In genomic region chr7:151755131-151755787, GRCh38 we compare ENCODE assay signal across 9 cellular contexts.
DNase-seq lines count a peak whose midpoint lies in the region; ATAC-seq, FAIRE-seq and TF ChIP-seq lines count a peak whose summit lies in the region.
"Had no signal": no experiment of that assay in that cellular context is flagged by ENCODE, and none has a peak within 500 bp of the region (broad histone marks: within the 10 kb centered on the region; RNA-seq: fewer than 3 reads in every experiment).

No MANE protein-coding gene starts in this region.

- H3K27ac ChIP-seq in SJCRH30: peak overlapping the region; percentile 48
- peak overlapping the region; percentile 32 to 93 (median 88) for H3K27ac ChIP-seq in gastroesophageal sphincter
- peak overlapping the region in 1 of 4 donors; percentile 62 for H3K27ac ChIP-seq in pancreas
- no peak overlapping the region for H3K27ac ChIP-seq in PC-9

- H3K9me2 ChIP-seq in PC-9 (ENCODE audit: insufficient read depth): no peaks in the 10 kb centered on the region

- TF ChIP-seq CTCF in gastroesophageal sphincter (IDR thresholded peaks at IDR 0.05) (peak in 1 of 4 experiments; percentile 24), pancreas (IDR thresholded peaks at IDR 0.05) (no peak), PC-9 (conservative IDR thresholded peaks at IDR 0.05) (no peak)

- H3K4me1 ChIP-seq in SJCRH30 (peaks cover 40% of the 10 kb centered on the region), gastroesophageal sphincter (peaks cover 6 to 63% (median 47%) of the 10 kb centered on the region in 3 donors), pancreas (no peaks in the 10 kb centered on the region), PC-9 (replicated peaks; ENCODE audit: insufficient read depth) (peaks cover 15% of the 10 kb centered on the region)

- POLR2A ChIA-PET in PC-9 (lab: Charles Lee; ENCODE audit: unreplicated experiment): no interaction called here

- FAIRE-seq in pancreas (lab: Jason Lieb, UNC): no peak

- DNase-seq in Daoy (ENCODE audit: low read depth): peak; percentile 30
- DNase-seq in SJCRH30: peak; percentile 51 to 52
- no peak for DNase-seq in sciatic nerve (ENCODE audit: low spot score)
- no peak for DNase-seq in pancreas
- DNase-seq in PC-9: no peak
- DNase-seq: NCI-H1105 had no signal

- TF ChIP-seq EP300 in gastroesophageal sphincter (IDR thresholded peaks at IDR 0.05): no peak

- no peak overlapping the region for H3K4me2 ChIP-seq in PC-9

- H3K36me3 ChIP-seq in SJCRH30 (no peaks in the 10 kb centered on the region), gastroesophageal sphincter (no peaks in the 10 kb centered on the region), pancreas (no peaks in the 10 kb centered on the region), PC-9 (ENCODE audit: low read depth) (no peaks in the 10 kb centered on the region)

- no peak overlapping the region for H2AFZ ChIP-seq in PC-9

- no peaks in the 10 kb centered on the region for H3K79me2 ChIP-seq in PC-9 (ENCODE audit: low read depth)

- ATAC-seq in gastroesophageal sphincter (peak; percentile 68), sciatic nerve (peak; percentile 13), GM21576 (IDR thresholded peaks at IDR 0.05; ENCODE audit: unreplicated experiment) (no peak), pancreas (no peak), HG02973 (IDR thresholded peaks at IDR 0.05; ENCODE audit: unreplicated experiment) (no peak)

- H3K27me3 ChIP-seq in SJCRH30 (no peaks in the 10 kb centered on the region), gastroesophageal sphincter (no peaks in the 10 kb centered on the region), pancreas (no peaks in the 10 kb centered on the region), PC-9 (ENCODE audit: insufficient read depth, low read depth) (no peaks in the 10 kb centered on the region)

- intact Hi-C loops in sciatic nerve (cut with DNase I) (loop anchor here (10.0 kb wide), 3 partner anchors 130 to 300 kb away; no protein-coding TSS in a partner anchor), pancreas (cut with DNase I) (loop anchor here in 2 of 3 donors (5.0 to 10.0 kb wide), 2 partner anchors 128 to 130 kb away; no protein-coding TSS in a partner anchor), PC-9 (cut with micrococcal nuclease; ENCODE audit: unreplicated experiment) (loop anchor here (2.0 to 10.0 kb wide), 4 partner anchors 122 to 390 kb away; no protein-coding TSS in a partner anchor)

- H3F3A ChIP-seq in PC-9 (ENCODE audit: insufficient read depth, low read depth): peaks cover 4% of the 10 kb centered on the region; the same call in 1 of the 2 replicates

- no TSS peak for BruUV-seq in PC-9 (replicated peaks; lab: Mats Ljungman, UMichigan)

- no peaks in the 10 kb centered on the region for H3K9me3 ChIP-seq in SJCRH30 (replicated peaks)
- no peaks in the 10 kb centered on the region for H3K9me3 ChIP-seq in gastroesophageal sphincter
- H3K9me3 ChIP-seq in pancreas: no peaks in the 10 kb centered on the region
- H3K9me3 ChIP-seq in PC-9 (ENCODE audit: insufficient read depth, low read depth): no peaks in the 10 kb centered on the region

- TF ChIP-seq POLR2A in gastroesophageal sphincter (IDR thresholded peaks at IDR 0.05): no peak

- CTCF ChIA-PET in PC-9 (lab: Charles Lee): interaction anchor here (0.7 kb wide), 1 partner anchor 96 kb away, joined by 3 read pairs; no protein-coding TSS in a partner anchor

- no peak overlapping the region for H3K4me3 ChIP-seq in SJCRH30
- no peak overlapping the region for H3K4me3 ChIP-seq in gastroesophageal sphincter
- no peak overlapping the region for H3K4me3 ChIP-seq in pancreas
- H3K4me3 ChIP-seq in PC-9: no peak overlapping the region

- WGBS in gastroesophageal sphincter (ENCODE audit: low coverage in 1 of 2), 2 donors: 17 to 47% methylated on average over 4 to 5 of the region's 11 CpGs
- WGBS in pancreas, 2 donors: 83 to 93% methylated on average over 11 of the region's 11 CpGs

- H4K20me1 ChIP-seq in PC-9 (ENCODE audit: insufficient read depth): no peaks in the 10 kb centered on the region

Comparison
In these comparisons a context has a peak if more than half of its experiments do, and no peak if none do; other contexts are left out.
1. DNase-seq: peak in Daoy (single experiment) and SJCRH30 (2 of 2); none in sciatic nerve (single experiment), pancreas (0 of 6) and PC-9 (0 of 2).
2. ATAC-seq: peak in gastroesophageal sphincter (single experiment) and sciatic nerve (single experiment); none in GM21576 (single experiment), pancreas (0 of 4) and HG02973 (single experiment).